1 cellular context compared by ENCODE assay signal in genomic region chr10:86945361-86946214, GRCh38.
TF ChIP-seq lines count a peak whose summit lies in the region.

No MANE protein-coding gene starts in this region.

TF ChIP-seq in GM23338, 12 proteins besides CTCF, POLR2A, EP300 and RAD21 (continued from another document):
- TF ChIP-seq JUNB (IDR thresholded peaks at IDR 0.05; ENCODE audit: unreplicated experiment) (no peak), POLR2AphosphoS5 (IDR thresholded peaks at IDR 0.05; ENCODE audit: low read depth) (no peak)
